In the genomic region with DNA sequence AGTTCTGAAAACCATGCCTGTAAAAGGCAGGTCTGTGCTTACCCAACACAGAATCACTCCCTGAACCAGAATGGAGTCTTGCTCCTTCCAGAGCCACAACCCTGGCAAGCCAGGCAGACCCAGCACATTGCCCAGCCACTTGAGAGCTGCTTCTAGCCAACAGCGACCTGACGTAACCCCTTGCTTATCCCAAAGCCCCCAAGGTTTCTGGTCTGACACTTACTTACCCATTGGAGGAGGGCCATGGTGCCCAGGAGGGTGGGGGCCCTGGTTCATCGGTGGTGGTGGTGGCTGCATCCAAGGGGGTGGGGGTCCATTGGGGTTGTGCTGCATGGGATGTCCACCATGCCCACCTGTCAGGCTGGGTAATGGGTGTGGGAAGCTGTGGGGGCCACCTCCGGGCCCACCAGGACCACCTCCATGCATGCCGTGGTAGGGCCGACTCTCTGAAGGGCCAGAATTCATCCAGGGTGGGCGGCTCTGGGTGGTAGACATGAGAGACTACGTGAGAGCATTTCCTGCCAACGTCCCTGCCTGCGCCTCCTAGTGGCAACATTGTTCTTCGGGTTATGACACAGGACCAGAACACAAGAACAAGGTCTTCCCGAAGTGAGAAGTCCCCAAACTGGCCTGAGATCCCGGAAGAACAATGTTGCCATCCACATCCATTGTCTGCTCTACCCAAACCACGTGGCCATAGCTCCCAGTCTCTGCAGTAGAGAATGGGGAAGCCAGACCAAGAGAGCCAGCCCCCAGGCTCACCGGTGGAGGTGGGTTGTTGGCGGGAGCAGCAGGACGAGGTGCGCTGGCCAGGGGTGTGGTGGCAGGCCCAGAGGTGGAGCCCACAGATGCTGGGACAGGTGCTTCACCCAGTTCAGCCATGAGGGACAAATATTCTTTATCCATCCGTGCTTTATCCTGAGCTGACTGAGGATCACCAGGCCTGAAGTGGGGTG, we compare ENCODE assay signal across 1 cellular context.
TF ChIP-seq lines count a peak whose summit lies in the region.

No MANE protein-coding gene starts in this region.

TF ChIP-seq in HEK293, 187 proteins besides CTCF, POLR2A, EP300 and RAD21 (continued from another document):
- TF ChIP-seq, protein P1, sequence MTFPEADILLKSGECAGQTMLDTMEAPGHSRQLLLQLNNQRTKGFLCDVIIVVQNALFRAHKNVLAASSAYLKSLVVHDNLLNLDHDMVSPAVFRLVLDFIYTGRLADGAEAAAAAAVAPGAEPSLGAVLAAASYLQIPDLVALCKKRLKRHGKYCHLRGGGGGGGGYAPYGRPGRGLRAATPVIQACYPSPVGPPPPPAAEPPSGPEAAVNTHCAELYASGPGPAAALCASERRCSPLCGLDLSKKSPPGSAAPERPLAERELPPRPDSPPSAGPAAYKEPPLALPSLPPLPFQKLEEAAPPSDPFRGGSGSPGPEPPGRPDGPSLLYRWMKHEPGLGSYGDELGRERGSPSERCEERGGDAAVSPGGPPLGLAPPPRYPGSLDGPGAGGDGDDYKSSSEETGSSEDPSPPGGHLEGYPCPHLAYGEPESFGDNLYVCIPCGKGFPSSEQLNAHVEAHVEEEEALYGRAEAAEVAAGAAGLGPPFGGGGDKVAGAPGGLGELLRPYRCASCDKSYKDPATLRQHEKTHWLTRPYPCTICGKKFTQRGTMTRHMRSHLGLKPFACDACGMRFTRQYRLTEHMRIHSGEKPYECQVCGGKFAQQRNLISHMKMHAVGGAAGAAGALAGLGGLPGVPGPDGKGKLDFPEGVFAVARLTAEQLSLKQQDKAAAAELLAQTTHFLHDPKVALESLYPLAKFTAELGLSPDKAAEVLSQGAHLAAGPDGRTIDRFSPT (tag by site-specific recombination; IDR thresholded peaks at IDR 0.05): peak; percentile 27; the same call in 1 of the 2 replicates
- TF ChIP-seq, protein P2, sequence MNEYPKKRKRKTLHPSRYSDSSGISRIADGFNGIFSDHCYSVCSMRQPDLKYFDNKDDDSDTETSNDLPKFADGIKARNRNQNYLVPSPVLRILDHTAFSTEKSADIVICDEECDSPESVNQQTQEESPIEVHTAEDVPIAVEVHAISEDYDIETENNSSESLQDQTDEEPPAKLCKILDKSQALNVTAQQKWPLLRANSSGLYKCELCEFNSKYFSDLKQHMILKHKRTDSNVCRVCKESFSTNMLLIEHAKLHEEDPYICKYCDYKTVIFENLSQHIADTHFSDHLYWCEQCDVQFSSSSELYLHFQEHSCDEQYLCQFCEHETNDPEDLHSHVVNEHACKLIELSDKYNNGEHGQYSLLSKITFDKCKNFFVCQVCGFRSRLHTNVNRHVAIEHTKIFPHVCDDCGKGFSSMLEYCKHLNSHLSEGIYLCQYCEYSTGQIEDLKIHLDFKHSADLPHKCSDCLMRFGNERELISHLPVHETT (tag by site-specific recombination; IDR thresholded peaks at IDR 0.05): no peak
- TF ChIP-seq GLIS2 (tag by site-specific recombination; IDR thresholded peaks at IDR 0.05) (peak; percentile 40; the same call in 1 of the 2 replicates), ZNF837 (tag by site-specific recombination; IDR thresholded peaks at IDR 0.05) (no peak), BCL11A (tag by site-specific recombination; IDR thresholded peaks at IDR 0.05; ENCODE audit: low read depth) (no peak), ZEB2 (tag by site-specific recombination; IDR thresholded peaks at IDR 0.05) (0 out of 2 replicates have a peak, but pooled peaks have one; percentile 21), ZNF654 (tag by site-specific recombination; IDR thresholded peaks at IDR 0.05; ENCODE audit: low read depth) (0 out of 2 replicates have a peak, but pooled peaks have one; percentile 14), EGR2 (tag by site-specific recombination; IDR thresholded peaks at IDR 0.05; ENCODE audit: low read depth) (0 out of 2 replicates have a peak, but pooled peaks have one; percentile 24), ZNF266 (tag by site-specific recombination; IDR thresholded peaks at IDR 0.05; ENCODE audit: low read depth) (no peak), ZNF600 (tag by site-specific recombination; IDR thresholded peaks at IDR 0.05) (peak; percentile 49), ZNF792 (tag by site-specific recombination; IDR thresholded peaks at IDR 0.05) (no peak)
- TF ChIP-seq, protein P3, sequence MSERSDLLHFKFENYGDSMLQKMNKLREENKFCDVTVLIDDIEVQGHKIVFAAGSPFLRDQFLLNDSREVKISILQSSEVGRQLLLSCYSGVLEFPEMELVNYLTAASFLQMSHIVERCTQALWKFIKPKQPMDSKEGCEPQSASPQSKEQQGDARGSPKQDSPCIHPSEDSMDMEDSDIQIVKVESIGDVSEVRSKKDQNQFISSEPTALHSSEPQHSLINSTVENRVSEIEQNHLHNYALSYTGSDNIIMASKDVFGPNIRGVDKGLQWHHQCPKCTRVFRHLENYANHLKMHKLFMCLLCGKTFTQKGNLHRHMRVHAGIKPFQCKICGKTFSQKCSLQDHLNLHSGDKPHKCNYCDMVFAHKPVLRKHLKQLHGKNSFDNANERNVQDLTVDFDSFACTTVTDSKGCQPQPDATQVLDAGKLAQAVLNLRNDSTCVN (tag by site-specific recombination; optimal IDR thresholded peaks at IDR 0.05): no peak
- TF ChIP-seq, protein P4, sequence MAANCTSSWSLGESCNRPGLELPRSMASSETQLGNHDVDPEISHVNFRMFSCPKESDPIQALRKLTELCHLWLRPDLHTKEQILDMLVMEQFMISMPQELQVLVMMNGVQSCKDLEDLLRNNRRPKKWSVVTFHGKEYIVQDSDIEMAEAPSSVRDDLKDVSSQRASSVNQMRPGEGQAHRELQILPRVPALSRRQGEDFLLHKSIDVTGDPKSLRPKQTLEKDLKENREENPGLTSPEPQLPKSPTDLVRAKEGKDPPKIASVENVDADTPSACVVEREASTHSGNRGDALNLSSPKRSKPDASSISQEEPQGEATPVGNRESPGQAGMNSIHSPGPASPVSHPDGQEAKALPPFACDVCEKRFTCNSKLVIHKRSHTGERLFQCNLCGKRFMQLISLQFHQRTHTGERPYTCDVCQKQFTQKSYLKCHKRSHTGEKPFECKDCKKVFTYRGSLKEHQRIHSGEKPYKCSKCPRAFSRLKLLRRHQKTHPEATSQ (tag by site-specific recombination; IDR thresholded peaks at IDR 0.05): no peak
- TF ChIP-seq, protein P5, sequence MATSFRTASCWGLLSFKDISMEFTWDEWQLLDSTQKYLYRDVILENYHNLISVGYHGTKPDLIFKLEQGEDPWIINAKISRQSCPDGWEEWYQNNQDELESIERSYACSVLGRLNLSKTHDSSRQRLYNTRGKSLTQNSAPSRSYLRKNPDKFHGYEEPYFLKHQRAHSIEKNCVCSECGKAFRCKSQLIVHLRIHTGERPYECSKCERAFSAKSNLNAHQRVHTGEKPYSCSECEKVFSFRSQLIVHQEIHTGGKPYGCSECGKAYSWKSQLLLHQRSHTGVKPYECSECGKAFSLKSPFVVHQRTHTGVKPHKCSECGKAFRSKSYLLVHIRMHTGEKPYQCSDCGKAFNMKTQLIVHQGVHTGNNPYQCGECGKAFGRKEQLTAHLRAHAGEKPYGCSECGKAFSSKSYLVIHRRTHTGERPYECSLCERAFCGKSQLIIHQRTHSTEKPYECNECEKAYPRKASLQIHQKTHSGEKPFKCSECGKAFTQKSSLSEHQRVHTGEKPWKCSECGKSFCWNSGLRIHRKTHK (tag by site-specific recombination; IDR thresholded peaks at IDR 0.05): no peak
- TF ChIP-seq, protein P6, sequence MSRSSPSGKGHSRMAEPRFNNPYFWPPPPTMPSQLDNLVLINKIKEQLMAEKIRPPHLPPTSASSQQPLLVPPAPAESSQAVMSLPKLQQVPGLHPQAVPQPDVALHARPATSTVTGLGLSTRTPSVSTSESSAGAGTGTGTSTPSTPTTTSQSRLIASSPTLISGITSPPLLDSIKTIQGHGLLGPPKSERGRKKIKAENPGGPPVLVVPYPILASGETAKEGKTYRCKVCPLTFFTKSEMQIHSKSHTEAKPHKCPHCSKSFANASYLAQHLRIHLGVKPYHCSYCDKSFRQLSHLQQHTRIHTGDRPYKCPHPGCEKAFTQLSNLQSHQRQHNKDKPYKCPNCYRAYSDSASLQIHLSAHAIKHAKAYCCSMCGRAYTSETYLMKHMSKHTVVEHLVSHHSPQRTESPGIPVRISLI (tag by site-specific recombination; IDR thresholded peaks at IDR 0.05): no peak
